Comparison of ENCODE assay signal across 21 cellular contexts in the genomic region with DNA sequence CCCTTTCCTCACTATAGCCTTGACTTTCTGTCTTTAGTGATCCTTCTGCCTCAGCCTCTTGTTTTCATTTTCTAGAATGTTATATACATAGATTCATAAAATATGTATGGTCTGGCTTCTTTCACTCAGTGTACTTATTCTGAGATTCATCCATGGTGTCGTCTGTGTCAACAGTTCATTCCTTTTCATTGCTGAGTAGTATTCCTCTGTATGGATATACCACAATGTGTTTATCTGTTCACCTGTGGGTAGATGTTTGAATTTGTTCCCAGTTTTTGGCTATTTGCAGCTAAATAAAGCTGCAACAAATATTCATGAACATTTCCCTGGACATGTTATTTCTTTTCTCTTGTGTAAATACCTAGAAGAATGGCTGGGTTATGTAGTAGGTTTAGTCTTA.
DNase-seq lines count a peak whose midpoint lies in the region; ATAC-seq, FAIRE-seq and TF ChIP-seq lines count a peak whose summit lies in the region.
"Had no signal": no experiment of that assay in that cellular context is flagged by ENCODE, and none has a peak within 500 bp of the region (broad histone marks: within the 10 kb centered on the region; RNA-seq: fewer than 3 reads in every experiment).

No MANE protein-coding gene starts in this region.

- H3K9ac ChIP-seq in K562 (ENCODE audit: insufficient read depth in 1 of 2, low read depth in 2 of 2, low read length in 2 of 2), result no peak overlapping the region

- H3K27me3 Mint-ChIP-seq in activated CD4-positive, alpha-beta T cell treated with anti-CD3 and anti-CD28 coated beads, Interleukin-2, amount 10 ng/mL, durations not matched to agents 7 days and 5 days, result no peaks in the 10 kb centered on the region
- no peaks in the 10 kb centered on the region for H3K27me3 Mint-ChIP-seq in activated CD4-positive, alpha-beta T cell treated with anti-CD3 and anti-CD28 coated beads, Interleukin-2, amount 10 ng/mL, durations not matched to agents 24 days and 14 days
- no peaks in the 10 kb centered on the region for H3K27me3 Mint-ChIP-seq in endothelial cell (ENCODE audit: unreplicated experiment)
- H3K27me3 Mint-ChIP-seq in mesothelial cell of epicardium (ENCODE audit: low read depth), result no peaks in the 10 kb centered on the region
- H3K27me3 Mint-ChIP-seq: CD4-positive, alpha-beta memory T cell had no signal

- H3K79me2 ChIP-seq in K562 (ENCODE audit: control insufficient read depth, insufficient read depth, low read length), result no peaks in the 10 kb centered on the region

- no peaks in the 10 kb centered on the region for H3K27me3 ChIP-seq in K562 (ENCODE audit: control insufficient read depth in 2 of 2, insufficient read depth in 2 of 2, low read length in 2 of 2)

- ATAC-seq in K562, result no peak
- ATAC-seq: GM23338 had no signal

- no peak for TF ChIP-seq CTCF in K562 (IDR thresholded peaks at IDR 0.05 in 2 of 3, conservative IDR thresholded peaks at IDR 0.05 in 1 of 3; ENCODE audit: insufficient read depth in 2 of 3, low read depth in 1 of 3, low read length in 3 of 3)
- no peak for TF ChIP-seq CTCF in endothelial cell (IDR thresholded peaks at IDR 0.05; ENCODE audit: unreplicated experiment)
- TF ChIP-seq CTCF in mesothelial cell of epicardium (IDR thresholded peaks at IDR 0.05; ENCODE audit: unreplicated experiment), result no peak

- H3K4me3 Mint-ChIP-seq in activated CD4-positive, alpha-beta T cell treated with anti-CD3 and anti-CD28 coated beads, Interleukin-2, amount 10 ng/mL, durations not matched to agents 7 days and 5 days, result no peak overlapping the region
- H3K4me3 Mint-ChIP-seq in activated CD4-positive, alpha-beta T cell treated with anti-CD3 and anti-CD28 coated beads, Interleukin-2, amount 10 ng/mL, durations not matched to agents 24 days and 14 days, result no peak overlapping the region
- H3K4me3 Mint-ChIP-seq in endothelial cell (ENCODE audit: unreplicated experiment) (peak overlapping the region; percentile 60), mesothelial cell of epicardium (no peak overlapping the region)
- H3K4me3 Mint-ChIP-seq: CD4-positive, alpha-beta memory T cell; GM23338 had no signal

- WGBS in K562 (ENCODE audit: insufficient coverage, low coverage, missing lambda C conversion rate), result 0% methylated on average over 1 of the region's 1 CpG

- no peak overlapping the region for H3K27ac ChIP-seq in K562 (ENCODE audit: extremely low read depth, low read depth, low read length)

- no peak overlapping the region for H2AFZ ChIP-seq in K562 (ENCODE audit: low read depth, low read length)
- H2AFZ ChIP-seq: GM23338 had no signal

- no peaks in the 10 kb centered on the region for H4K20me1 ChIP-seq in K562 (replicated peaks; ENCODE audit: control insufficient read depth, insufficient read depth, low read length)

- no TSS peak for BruUV-seq in K562 (replicated peaks; lab: Mats Ljungman, UMichigan)

- peaks cover 12% of the 10 kb centered on the region for H3K9me3 Mint-ChIP-seq in activated CD4-positive, alpha-beta T cell treated with anti-CD3 and anti-CD28 coated beads, Interleukin-2, amount 10 ng/mL, durations not matched to agents 7 days and 5 days
- peaks cover 14% of the 10 kb centered on the region for H3K9me3 Mint-ChIP-seq in activated CD4-positive, alpha-beta T cell treated with anti-CD3 and anti-CD28 coated beads, Interleukin-2, amount 10 ng/mL, durations not matched to agents 24 days and 14 days
- no peaks in the 10 kb centered on the region for H3K9me3 Mint-ChIP-seq in endothelial cell (ENCODE audit: unreplicated experiment)
- H3K9me3 Mint-ChIP-seq in mesothelial cell of epicardium, result peaks cover 27% of the 10 kb centered on the region

- no peaks in the 10 kb centered on the region for H3K9me3 ChIP-seq in K562 (replicated peaks; ENCODE audit: control insufficient read depth, insufficient read depth, low read depth, low read length)

- POLR2A ChIA-PET in activated CD4-positive, alpha-beta T cell treated with anti-CD3 and anti-CD28 coated beads, Interleukin-2, amount 10 ng/mL, durations not matched to agents 7 days and 5 days (lab: Charles Lee), result no interaction called here
- POLR2A ChIA-PET in K562 (lab: Yijun Ruan, JAX), result no interaction called here

- no peaks in the 10 kb centered on the region for H3K9me1 ChIP-seq in K562 (ENCODE audit: control insufficient read depth, insufficient read depth, low read length)

- in situ Hi-C loops in K562 (cut with MboI), result no loop called here

- TF ChIP-seq EP300 in K562 (IDR thresholded peaks at IDR 0.05; ENCODE audit: low read length), result no peak

- TF ChIP-seq POLR2A in H54 (IDR thresholded peaks at IDR 0.05; ENCODE audit: low read depth, low read length) (no peak), K562 (conservative IDR thresholded peaks at IDR 0.05) (no peak)

- no peak overlapping the region for H3K4me2 ChIP-seq in K562 (ENCODE audit: insufficient read depth, low read length)
- H3K4me2 ChIP-seq: GM23338 had no signal

- DNase-seq in activated CD4-positive, alpha-beta T cell treated with anti-CD3 and anti-CD28 coated beads, Interleukin-2, amount 10 ng/mL, durations not matched to agents 7 days and 5 days, result no peak
- no peak for DNase-seq in activated CD4-positive, alpha-beta T cell treated with anti-CD3 and anti-CD28 coated beads, Interleukin-2, amount 10 ng/mL, durations not matched to agents 24 days and 14 days
- DNase-seq in H54 (ENCODE audit: insufficient read length, low spot score) (no peak), K562 (ENCODE audit: extremely low read depth in 1 of 4, low spot score in 3 of 4) (no peak), endothelial cell (ENCODE audit: low spot score) (no peak), pons (ENCODE audit: low spot score) (no peak), mesothelial cell of epicardium (ENCODE audit: low spot score in 2 of 2, unreplicated experiment in 2 of 2) (no peak), GDM1 (lab: John Stamatoyannopoulos, UW) (no peak)
- DNase-seq: 8988T; C1 segment of cervical spinal cord; CD4-positive, alpha-beta memory T cell; COR-L47; DMS 273 treated with DMSO at 0.1 percent for 48 hours; DMS79; EL; GF-D8; H7; HCEC 1CT had no signal

- no peaks in the 10 kb centered on the region for H3K4me1 Mint-ChIP-seq in activated CD4-positive, alpha-beta T cell treated with anti-CD3 and anti-CD28 coated beads, Interleukin-2, amount 10 ng/mL, durations not matched to agents 7 days and 5 days
- H3K4me1 Mint-ChIP-seq in activated CD4-positive, alpha-beta T cell treated with anti-CD3 and anti-CD28 coated beads, Interleukin-2, amount 10 ng/mL, durations not matched to agents 24 days and 14 days, result no peaks in the 10 kb centered on the region
- H3K4me1 Mint-ChIP-seq in endothelial cell (ENCODE audit: unreplicated experiment), result no peaks in the 10 kb centered on the region
- peaks cover 3% of the 10 kb centered on the region for H3K4me1 Mint-ChIP-seq in mesothelial cell of epicardium
- H3K4me1 Mint-ChIP-seq: CD4-positive, alpha-beta memory T cell; GM23338 had no signal

- CTCF ChIA-PET in activated CD4-positive, alpha-beta T cell treated with anti-CD3 and anti-CD28 coated beads, Interleukin-2, amount 10 ng/mL, durations not matched to agents 7 days and 5 days (lab: Charles Lee), result no interaction called here
- CTCF ChIA-PET in K562 (lab: Yijun Ruan, JAX; ENCODE audit: low intra/inter-chr PET ratio), result no interaction called here

- H3K4me3 ChIP-seq in K562, result no peak overlapping the region
- H3K4me3 ChIP-seq: GM23338 had no signal

- peak; percentile 27 for FAIRE-seq in H54 (lab: Jason Lieb, UNC)
- no peak for FAIRE-seq in K562 (lab: Jason Lieb, UNC)
- FAIRE-seq: GM12891, GM18507 had no signal

- intact Hi-C loops in activated CD4-positive, alpha-beta T cell treated with anti-CD3 and anti-CD28 coated beads, Interleukin-2, amount 10 ng/mL, durations not matched to agents 24 days and 14 days (cut with micrococcal nuclease), result no loop called here
- intact Hi-C loops in K562 (cut with micrococcal nuclease), result no loop called here

- peak overlapping the region; percentile 44 for H3K27ac Mint-ChIP-seq in activated CD4-positive, alpha-beta T cell treated with anti-CD3 and anti-CD28 coated beads, Interleukin-2, amount 10 ng/mL, durations not matched to agents 7 days and 5 days
- H3K27ac Mint-ChIP-seq in activated CD4-positive, alpha-beta T cell treated with anti-CD3 and anti-CD28 coated beads, Interleukin-2, amount 10 ng/mL, durations not matched to agents 24 days and 14 days, result no peak overlapping the region
- no peak overlapping the region for H3K27ac Mint-ChIP-seq in endothelial cell (ENCODE audit: unreplicated experiment)
- no peak overlapping the region for H3K27ac Mint-ChIP-seq in mesothelial cell of epicardium
- H3K27ac Mint-ChIP-seq: GM23338 had no signal

- H3K4me1 ChIP-seq in K562 (replicated peaks in 1 of 2; ENCODE audit: control insufficient read depth in 2 of 2, insufficient read depth in 2 of 2, low read length in 2 of 2), result no peaks in the 10 kb centered on the region

- H3K36me3 ChIP-seq in K562 (ENCODE audit: control insufficient read depth, insufficient read depth, low read length), result no peaks in the 10 kb centered on the region

- H3K36me3 Mint-ChIP-seq in activated CD4-positive, alpha-beta T cell treated with anti-CD3 and anti-CD28 coated beads, Interleukin-2, amount 10 ng/mL, durations not matched to agents 7 days and 5 days (ENCODE audit: low read depth), result peaks cover 29% of the 10 kb centered on the region
- H3K36me3 Mint-ChIP-seq in activated CD4-positive, alpha-beta T cell treated with anti-CD3 and anti-CD28 coated beads, Interleukin-2, amount 10 ng/mL, durations not matched to agents 24 days and 14 days (ENCODE audit: low read depth), result peaks cover 46% of the 10 kb centered on the region
- peaks cover 19% of the 10 kb centered on the region for H3K36me3 Mint-ChIP-seq in endothelial cell (ENCODE audit: low read depth, unreplicated experiment)
- peaks cover 31% of the 10 kb centered on the region for H3K36me3 Mint-ChIP-seq in mesothelial cell of epicardium

- no peak for TF ChIP-seq RAD21 in K562 (CRISPR knock-in tag; conservative IDR thresholded peaks at IDR 0.05 in 1 of 2, IDR thresholded peaks at IDR 0.05 in 1 of 2)

TF ChIP-seq in K562, 482 proteins besides CTCF, POLR2A, EP300 and RAD21:
- peak; percentile 68 for TF ChIP-seq ZNF146 (CRISPR knock-in tag; IDR thresholded peaks at IDR 0.05; ENCODE audit: unreplicated experiment)
- TF ChIP-seq SAFB2 (IDR thresholded peaks at IDR 0.05; ENCODE audit: borderline replicate concordance, low read depth, low read length, severe bottlenecking), result no peak
